ENCODE assay signal across 18 cellular contexts in the genomic region with DNA sequence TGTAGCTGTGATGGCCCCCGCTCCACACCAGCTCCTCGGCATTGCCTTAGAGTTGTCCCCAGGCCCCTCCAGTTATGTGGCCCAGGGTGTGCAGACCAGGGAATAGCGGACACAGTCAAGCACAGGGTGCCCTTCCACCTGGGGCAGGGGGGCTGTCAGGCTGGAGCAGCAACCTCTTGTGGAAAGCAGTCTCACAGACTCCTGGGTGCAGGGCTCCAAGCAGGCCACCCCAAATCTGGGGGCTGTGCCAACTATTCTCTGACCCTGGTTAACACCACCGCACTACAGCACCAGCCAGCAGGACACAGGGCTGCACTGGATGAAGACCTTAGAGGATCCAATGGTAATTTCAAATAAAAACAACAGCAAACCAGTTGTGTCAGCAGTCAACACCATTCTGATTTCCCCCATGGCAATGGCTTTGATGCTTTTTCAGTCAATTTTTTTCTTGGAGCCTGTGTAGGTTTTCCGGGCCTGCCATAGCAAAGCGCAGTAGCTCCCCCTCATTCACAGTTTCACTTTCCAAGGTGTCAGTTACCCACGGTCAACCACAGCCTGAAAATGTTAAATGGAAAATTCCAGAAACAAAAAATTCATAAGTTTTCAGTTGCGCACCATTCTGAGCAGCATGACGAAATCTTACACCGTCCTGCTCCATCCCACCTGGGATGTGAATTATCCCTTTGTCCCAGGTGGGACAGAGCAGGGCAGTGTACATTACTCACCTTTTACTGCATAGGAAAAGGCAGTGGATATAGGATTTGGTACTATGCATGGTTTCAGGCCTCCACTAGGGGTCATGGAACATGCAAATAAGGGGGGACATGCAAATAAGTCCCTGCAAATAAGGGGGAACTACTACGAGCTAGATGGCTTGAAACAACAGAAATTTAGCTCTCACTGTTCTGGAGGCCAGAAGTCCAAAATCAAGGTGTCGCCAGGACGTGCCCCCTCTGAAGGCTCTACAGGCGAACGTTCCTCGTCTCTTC. TPM values are rescaled to one million over a fixed set of nuclear protein-coding genes. Genes with fewer than 3 reads are reported as not detected.
A peak's percentile ranks its signal among the peaks of the same experiment; 100 is the strongest.
DNase-seq lines count a peak whose midpoint lies in the region; ATAC-seq, FAIRE-seq and TF ChIP-seq lines count a peak whose summit lies in the region.
"Had no signal": no experiment of that assay in that cellular context is flagged by ENCODE, and none has a peak within 500 bp of the region (broad histone marks: within the 10 kb centered on the region; RNA-seq: fewer than 3 reads in every experiment).

No MANE protein-coding gene starts in this region.

- H3K27me3 ChIP-seq in HCT116 (ENCODE audit: insufficient read depth, low read length) (peaks cover 6% of the 10 kb centered on the region), bronchial epithelial cell (ENCODE audit: control insufficient read depth, insufficient read depth, low read length) (peaks cover 2% of the 10 kb centered on the region), MG63 (no peaks in the 10 kb centered on the region)
- H3K27me3 ChIP-seq: gastrocnemius medialis, left lung, right lobe of liver had no signal

- intact Hi-C loops in HCT116 (cut with micrococcal nuclease): no loop called here

- no peak overlapping the region for H3K27ac ChIP-seq in HCT116 (ENCODE audit: low read depth, low read length)
- H3K27ac ChIP-seq: gastrocnemius medialis, GM23248, left lung, right lobe of liver had no signal

- H3K9me2 ChIP-seq in HCT116 (ENCODE audit: insufficient read depth): no peaks in the 10 kb centered on the region

- no peak for TF ChIP-seq RAD21 in HCT116 (IDR thresholded peaks at IDR 0.05; ENCODE audit: low read depth)

- RAD21 ChIA-PET in HCT116 (lab: Charles Lee; ENCODE audit: low non-redundant PET in 1 of 2, low total read pairs in 2 of 2, uncharacterized antibody in 2 of 2, unreplicated experiment in 2 of 2): no interaction called here

- no peaks in the 10 kb centered on the region for H3K9me3 ChIP-seq in HCT116 (ENCODE audit: control insufficient read depth in 1 of 2, insufficient read depth in 1 of 2, low read depth in 1 of 2, low read length in 2 of 2)
- no peaks in the 10 kb centered on the region for H3K9me3 ChIP-seq in MG63
- H3K9me3 ChIP-seq: gastrocnemius medialis, left lung, right lobe of liver had no signal

- TF ChIP-seq POLR2A in HCT116 (IDR thresholded peaks at IDR 0.05; ENCODE audit: borderline replicate concordance, extremely low read depth, insufficient read depth, insufficient read length): no peak

- DNase-seq in activated T-cell treated with anti-CD3 and anti-CD28 coated beads, Interleukin-2, amount 50 U/mL, for 72 hours: no peak
- DNase-seq in activated T-cell treated with anti-CD3 and anti-CD28 coated beads for 4 hours (no peak), HCT116 (ENCODE audit: low read depth, low spot score) (no peak), bronchial epithelial cell (ENCODE audit: low read depth) (no peak), kidney tubule cell (ENCODE audit: low spot score) (no peak), MG63 (no peak), NCI-H1694 treated with DMSO at 0.1 percent for 48 hours (lab: John Stamatoyannopoulos, UW) (no peak)
- DNase-seq in stimulated activated naive CD8-positive, alpha-beta T cell treated with anti-CD3 and anti-CD28 coated beads, Interleukin-15, Interleukin-2, amounts not matched to agents 100 U/mL and 50 U/mL, for 24 hours: no peak
- DNase-seq: anterior cingulate cortex, gastrocnemius medialis, GM23248, left lung, NCI-H1092, NCI-H69, nucleus accumbens, right lobe of liver had no signal

- no peaks in the 10 kb centered on the region for H3K9me3 Mint-ChIP-seq in activated T-cell treated with anti-CD3 and anti-CD28 coated beads, Interleukin-2, amount 50 U/mL, for 72 hours
- H3K9me3 Mint-ChIP-seq: T-helper 2 cell treated with Interferon-gamma antibody and Interleukin-4, amounts not matched to agents 5 μg/mL and 100 μg/mL, for 36 hours had no signal

- H3K36me3 Mint-ChIP-seq in activated T-cell treated with anti-CD3 and anti-CD28 coated beads, Interleukin-2, amount 50 U/mL, for 72 hours (ENCODE audit: insufficient read depth in 2 of 2): no peaks in the 10 kb centered on the region

- FAIRE-seq in bronchial epithelial cell (lab: Jason Lieb, UNC): peak; percentile 13
- FAIRE-seq: colon had no signal

- TF ChIP-seq CTCF in HCT116 (IDR thresholded peaks at IDR 0.05 in 2 of 3, conservative IDR thresholded peaks at IDR 0.05 in 1 of 3; ENCODE audit: borderline replicate concordance in 1 of 3, insufficient read depth in 1 of 3, low read depth in 2 of 3, low read length in 2 of 3): peak in 2 of 3 experiments; percentile 21 to 23; a peak in 1 of 6 replicates
- TF ChIP-seq CTCF in bronchial epithelial cell (IDR thresholded peaks at IDR 0.05; ENCODE audit: insufficient read depth, low read length, severe bottlenecking): no peak

- H3K4me1 ChIP-seq in HCT116 (ENCODE audit: control insufficient read depth in 1 of 2, insufficient read depth in 2 of 2, low read length in 2 of 2): no peaks in the 10 kb centered on the region
- H3K4me1 ChIP-seq: gastrocnemius medialis, left lung, right lobe of liver had no signal

- H3K4me3 Mint-ChIP-seq in activated T-cell treated with anti-CD3 and anti-CD28 coated beads, Interleukin-2, amount 50 U/mL, for 72 hours: peak overlapping the region; percentile 37 to 40
- H3K4me3 Mint-ChIP-seq: T-helper 2 cell treated with Interferon-gamma antibody and Interleukin-4, amounts not matched to agents 5 μg/mL and 100 μg/mL, for 36 hours had no signal

- no peaks in the 10 kb centered on the region for H4K20me1 ChIP-seq in HCT116 (ENCODE audit: insufficient read depth)

- BruUV-seq in HCT116 (replicated peaks; lab: Mats Ljungman, UMichigan): no TSS peak

- H3K4me1 Mint-ChIP-seq in activated T-cell treated with anti-CD3 and anti-CD28 coated beads, Interleukin-2, amount 50 U/mL, for 72 hours (ENCODE audit: low read depth): peaks cover 25% of the 10 kb centered on the region

- no peaks in the 10 kb centered on the region for H3K79me2 ChIP-seq in HCT116 (ENCODE audit: insufficient read depth, low read length)

- H3K27me3 Mint-ChIP-seq in activated T-cell treated with anti-CD3 and anti-CD28 coated beads, Interleukin-2, amount 50 U/mL, for 72 hours (ENCODE audit: low read depth): no peaks in the 10 kb centered on the region

- H3K36me3 ChIP-seq in HCT116 (ENCODE audit: control insufficient read depth in 1 of 2, insufficient read depth in 2 of 2, low read length in 2 of 2): no peaks in the 10 kb centered on the region
- H3K36me3 ChIP-seq in bronchial epithelial cell (ENCODE audit: control insufficient read depth, insufficient read depth, low read length): no peaks in the 10 kb centered on the region
- no peaks in the 10 kb centered on the region for H3K36me3 ChIP-seq in MG63
- H3K36me3 ChIP-seq: gastrocnemius medialis, left lung, right lobe of liver had no signal

- CTCF ChIA-PET in HCT116 (lab: Charles Lee): no interaction called here

- POLR2A ChIA-PET in HCT116 (lab: Charles Lee): no interaction called here

- no peak overlapping the region for H3K27ac Mint-ChIP-seq in activated T-cell treated with anti-CD3 and anti-CD28 coated beads, Interleukin-2, amount 50 U/mL, for 72 hours
- H3K27ac Mint-ChIP-seq: T-helper 2 cell treated with Interferon-gamma antibody and Interleukin-4, amounts not matched to agents 5 μg/mL and 100 μg/mL, for 36 hours had no signal

- H3K4me3 ChIP-seq in HCT116 (replicated peaks in 1 of 2; ENCODE audit: low read depth in 1 of 2, low read length in 2 of 2) (no peak overlapping the region), bronchial epithelial cell (ENCODE audit: low read depth, low read length) (no peak overlapping the region), MG63 (no peak overlapping the region)
- H3K4me3 ChIP-seq: gastrocnemius medialis, GM23248, left lung, right lobe of liver had no signal

- H3K9ac ChIP-seq in HCT116 (ENCODE audit: low read length): no peak overlapping the region
- H3K9ac ChIP-seq: GM23248 had no signal

- peak in 1 of 2 donors; percentile 38 for ATAC-seq in activated T-cell treated with anti-CD3 and anti-CD28 coated beads, Interleukin-2, amount 50 U/mL, for 72 hours (replicated peaks in 1 of 2)
- ATAC-seq in HCT116: peak; percentile 58; the same call in 1 of the 2 replicates
- ATAC-seq in stimulated activated naive CD8-positive, alpha-beta T cell treated with anti-CD3 and anti-CD28 coated beads, Interleukin-15, Interleukin-2, amounts not matched to agents 100 U/mL and 50 U/mL, for 24 hours: peak; percentile 45
- ATAC-seq: gastrocnemius medialis, left lung had no signal

- no peak overlapping the region for H3K4me2 ChIP-seq in HCT116 (ENCODE audit: low read length)

- H2AFZ ChIP-seq in HCT116 (ENCODE audit: low read depth, low read length, poor library complexity, severe bottlenecking): no peak overlapping the region
- H2AFZ ChIP-seq: GM23248 had no signal

TF ChIP-seq in HCT116, 20 proteins besides CTCF, POLR2A, EP300 and RAD21 (continues in another document):
- TF ChIP-seq, protein P1, sequence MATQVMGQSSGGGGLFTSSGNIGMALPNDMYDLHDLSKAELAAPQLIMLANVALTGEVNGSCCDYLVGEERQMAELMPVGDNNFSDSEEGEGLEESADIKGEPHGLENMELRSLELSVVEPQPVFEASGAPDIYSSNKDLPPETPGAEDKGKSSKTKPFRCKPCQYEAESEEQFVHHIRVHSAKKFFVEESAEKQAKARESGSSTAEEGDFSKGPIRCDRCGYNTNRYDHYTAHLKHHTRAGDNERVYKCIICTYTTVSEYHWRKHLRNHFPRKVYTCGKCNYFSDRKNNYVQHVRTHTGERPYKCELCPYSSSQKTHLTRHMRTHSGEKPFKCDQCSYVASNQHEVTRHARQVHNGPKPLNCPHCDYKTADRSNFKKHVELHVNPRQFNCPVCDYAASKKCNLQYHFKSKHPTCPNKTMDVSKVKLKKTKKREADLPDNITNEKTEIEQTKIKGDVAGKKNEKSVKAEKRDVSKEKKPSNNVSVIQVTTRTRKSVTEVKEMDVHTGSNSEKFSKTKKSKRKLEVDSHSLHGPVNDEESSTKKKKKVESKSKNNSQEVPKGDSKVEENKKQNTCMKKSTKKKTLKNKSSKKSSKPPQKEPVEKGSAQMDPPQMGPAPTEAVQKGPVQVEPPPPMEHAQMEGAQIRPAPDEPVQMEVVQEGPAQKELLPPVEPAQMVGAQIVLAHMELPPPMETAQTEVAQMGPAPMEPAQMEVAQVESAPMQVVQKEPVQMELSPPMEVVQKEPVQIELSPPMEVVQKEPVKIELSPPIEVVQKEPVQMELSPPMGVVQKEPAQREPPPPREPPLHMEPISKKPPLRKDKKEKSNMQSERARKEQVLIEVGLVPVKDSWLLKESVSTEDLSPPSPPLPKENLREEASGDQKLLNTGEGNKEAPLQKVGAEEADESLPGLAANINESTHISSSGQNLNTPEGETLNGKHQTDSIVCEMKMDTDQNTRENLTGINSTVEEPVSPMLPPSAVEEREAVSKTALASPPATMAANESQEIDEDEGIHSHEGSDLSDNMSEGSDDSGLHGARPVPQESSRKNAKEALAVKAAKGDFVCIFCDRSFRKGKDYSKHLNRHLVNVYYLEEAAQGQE (IDR thresholded peaks at IDR 0.05; ENCODE audit: low read depth): no peak
- no peak for TF ChIP-seq CEBPB (IDR thresholded peaks at IDR 0.05; ENCODE audit: low read depth)
- no peak for TF ChIP-seq ZFX (IDR thresholded peaks at IDR 0.05)

RNA-seq across cellular contexts. Expression of a gene that starts 49.0 kb away (rescaled TPM):
- 10 to 100 TPM; 21.8 to 22.8 TPM for total RNA-seq in activated T-cell treated with anti-CD3 and anti-CD28 coated beads, Interleukin-2, amount 50 U/mL, for 72 hours
- 28.8 TPM for total RNA-seq in HCT116 (2021; ENCODE audit: unreplicated experiment)
- polyA plus RNA-seq in HCT116 (2012): 30.9 and 34.8 TPM in 2 replicates
- total RNA-seq in bronchial epithelial cell: 20.8 and 27.0 TPM in 2 replicates
- 96.2 and 153 TPM in 2 replicates for total RNA-seq in MG63 (2014; rRNA removed; shearing (Covaris generic); ENCODE audit: low replicate concordance)
